In genomic region chr10:31760674-31761081, GRCh38 we compare ENCODE assay signal across 8 cellular contexts.
DNase-seq lines count a peak whose midpoint lies in the region; ATAC-seq and TF ChIP-seq lines count a peak whose summit lies in the region.

No MANE protein-coding gene starts in this region.

- H3K4me3 ChIP-seq in ACC112 (ENCODE audit: low read depth, low read length) (peak overlapping the region; percentile 78), breast epithelium (peak overlapping the region; percentile 83 to 85 (median 83)), muscle layer of duodenum (ENCODE audit: low read depth in 1 of 2, low read length in 2 of 2) (peak overlapping the region; percentile 63 to 72)

- DNase-seq in LHCN-M2 (ENCODE audit: low read depth) (peak; percentile 61), breast epithelium (ENCODE audit: low spot score in 2 of 2) (no peak), NOMO-1 treated with DMSO at 0.1 percent for 48 hours (lab: John Stamatoyannopoulos, UW; ENCODE audit: unreplicated experiment) (no peak), NCI-H2196 treated with DMSO at 0.1 percent for 48 hours (lab: John Stamatoyannopoulos, UW; ENCODE audit: unreplicated experiment) (no peak)
- DNase-seq in NK-92 treated with Interleukin-12 subunit alpha and Interleukin-12 subunit beta, amount 100 ng/mL, for 24 hours (lab: John Stamatoyannopoulos, UW): no peak

- H3K79me2 ChIP-seq in ACC112 (ENCODE audit: control insufficient read depth, insufficient read depth, low read length, unreplicated experiment): no peaks in the 10 kb centered on the region

- H3K27ac ChIP-seq in ACC112 (ENCODE audit: low read depth, low read length) (peak overlapping the region; percentile 42), breast epithelium (peak overlapping the region; percentile 97 to 98), muscle layer of duodenum (ENCODE audit: low read length) (peak overlapping the region; percentile 96)

- no peak for TF ChIP-seq POLR2A in breast epithelium (IDR thresholded peaks at IDR 0.05)

- TF ChIP-seq CTCF in breast epithelium (IDR thresholded peaks at IDR 0.05): no peak

- intact Hi-C loops in breast epithelium (cut with DNase I; ENCODE audit: low total_unique reads): no loop called here

- peak overlapping the region; percentile 96 for H2AFZ ChIP-seq in ACC112 (ENCODE audit: low read length, unreplicated experiment)

- H3K4me1 ChIP-seq in ACC112 (ENCODE audit: control insufficient read depth, insufficient read depth, low read length, unreplicated experiment): no peaks in the 10 kb centered on the region
- peaks cover 0 to 6% of the 10 kb centered on the region in 2 donors for H3K4me1 ChIP-seq in breast epithelium
- H3K4me1 ChIP-seq in muscle layer of duodenum (ENCODE audit: control insufficient read depth in 1 of 2, insufficient read depth in 2 of 2, low read length in 2 of 2): peaks cover 7 to 22% of the 10 kb centered on the region in 2 donors

- H3K9me3 ChIP-seq in breast epithelium (no peaks in the 10 kb centered on the region), muscle layer of duodenum (ENCODE audit: control insufficient read depth in 1 of 2, low read length in 2 of 2) (no peaks in the 10 kb centered on the region)

- H3K27me3 ChIP-seq in ACC112 (ENCODE audit: insufficient read depth, low read length) (no peaks in the 10 kb centered on the region), breast epithelium (no peaks in the 10 kb centered on the region), muscle layer of duodenum (ENCODE audit: low read depth, low read length) (no peaks in the 10 kb centered on the region)

- ATAC-seq in GM18511 (IDR thresholded peaks at IDR 0.05; ENCODE audit: unreplicated experiment): no peak

- no peaks in the 10 kb centered on the region for H3K36me3 ChIP-seq in ACC112 (ENCODE audit: insufficient read depth, low read length)
- no peaks in the 10 kb centered on the region for H3K36me3 ChIP-seq in breast epithelium
- no peaks in the 10 kb centered on the region for H3K36me3 ChIP-seq in muscle layer of duodenum (ENCODE audit: control insufficient read depth in 1 of 2, insufficient read depth in 2 of 2, low read length in 2 of 2)

Comparison
In these comparisons a context has a peak if more than half of its experiments do, and no peak if none do; other contexts are left out.
1. H3K27ac ChIP-seq: peak in every context shown above with its lines; median percentile 98 in breast epithelium; 96 in muscle layer of duodenum; 42 in ACC112.